ENCODE assay signal across 1 cellular context in the genomic region with DNA sequence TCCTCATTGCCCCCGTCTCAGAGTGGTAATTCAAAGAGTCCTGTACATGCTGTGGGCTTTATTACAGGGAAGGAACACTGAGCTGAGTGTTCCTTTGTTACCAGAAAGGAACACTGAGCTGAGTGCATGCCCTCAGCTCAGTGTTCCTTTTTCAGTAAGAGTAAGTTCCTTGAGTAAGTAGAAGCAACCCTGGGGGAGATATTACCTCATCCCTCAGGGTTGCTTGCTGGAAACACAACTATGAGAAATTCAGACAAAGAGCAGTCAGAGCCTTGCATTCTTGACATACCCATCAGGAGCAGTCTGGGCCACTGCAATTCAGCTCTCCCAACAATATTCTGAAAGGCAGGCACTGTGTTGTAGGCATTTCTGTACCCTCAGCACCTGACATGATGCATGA.
TF ChIP-seq lines count a peak whose summit lies in the region.

No MANE protein-coding gene starts in this region.

TF ChIP-seq in WTC11, 78 proteins besides CTCF, POLR2A, EP300 and RAD21 (continued from another document):
- TF ChIP-seq, protein P1, sequence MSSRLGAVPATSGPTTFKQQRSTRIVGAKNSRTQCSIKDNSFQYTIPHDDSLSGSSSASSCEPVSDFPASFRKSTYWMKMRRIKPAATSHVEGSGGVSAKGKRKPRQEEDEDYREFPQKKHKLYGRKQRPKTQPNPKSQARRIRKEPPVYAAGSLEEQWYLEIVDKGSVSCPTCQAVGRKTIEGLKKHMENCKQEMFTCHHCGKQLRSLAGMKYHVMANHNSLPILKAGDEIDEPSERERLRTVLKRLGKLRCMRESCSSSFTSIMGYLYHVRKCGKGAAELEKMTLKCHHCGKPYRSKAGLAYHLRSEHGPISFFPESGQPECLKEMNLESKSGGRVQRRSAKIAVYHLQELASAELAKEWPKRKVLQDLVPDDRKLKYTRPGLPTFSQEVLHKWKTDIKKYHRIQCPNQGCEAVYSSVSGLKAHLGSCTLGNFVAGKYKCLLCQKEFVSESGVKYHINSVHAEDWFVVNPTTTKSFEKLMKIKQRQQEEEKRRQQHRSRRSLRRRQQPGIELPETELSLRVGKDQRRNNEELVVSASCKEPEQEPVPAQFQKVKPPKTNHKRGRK (CRISPR knock-in tag; IDR thresholded peaks at IDR 0.05; ENCODE audit: borderline replicate concordance) = no peak
- TF ChIP-seq, protein P2, sequence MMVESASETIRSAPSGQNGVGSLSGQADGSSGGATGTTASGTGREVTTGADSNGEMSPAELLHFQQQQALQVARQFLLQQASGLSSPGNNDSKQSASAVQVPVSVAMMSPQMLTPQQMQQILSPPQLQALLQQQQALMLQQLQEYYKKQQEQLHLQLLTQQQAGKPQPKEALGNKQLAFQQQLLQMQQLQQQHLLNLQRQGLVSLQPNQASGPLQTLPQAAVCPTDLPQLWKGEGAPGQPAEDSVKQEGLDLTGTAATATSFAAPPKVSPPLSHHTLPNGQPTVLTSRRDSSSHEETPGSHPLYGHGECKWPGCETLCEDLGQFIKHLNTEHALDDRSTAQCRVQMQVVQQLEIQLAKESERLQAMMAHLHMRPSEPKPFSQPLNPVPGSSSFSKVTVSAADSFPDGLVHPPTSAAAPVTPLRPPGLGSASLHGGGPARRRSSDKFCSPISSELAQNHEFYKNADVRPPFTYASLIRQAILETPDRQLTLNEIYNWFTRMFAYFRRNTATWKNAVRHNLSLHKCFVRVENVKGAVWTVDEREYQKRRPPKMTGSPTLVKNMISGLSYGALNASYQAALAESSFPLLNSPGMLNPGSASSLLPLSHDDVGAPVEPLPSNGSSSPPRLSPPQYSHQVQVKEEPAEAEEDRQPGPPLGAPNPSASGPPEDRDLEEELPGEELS (CRISPR knock-in tag; IDR thresholded peaks at IDR 0.05) = no peak
